ENCODE assay signal across 24 cellular contexts in genomic region chr10:130992802-130993523, GRCh38.
"Had no signal": no experiment of that assay in that cellular context is flagged by ENCODE, and none has a peak within 500 bp of the region (broad histone marks: within the 10 kb centered on the region; RNA-seq: fewer than 3 reads in every experiment).

No MANE protein-coding gene starts in this region.

- H3K9me3 Mint-ChIP-seq: type B pancreatic cell had no signal

- H3K9me3 ChIP-seq: lower lobe of right lung, prostate gland, stomach, tibial artery had no signal

- ATAC-seq: left colon; left ventricle myocardium superior; lower lobe of right lung; naive thymus-derived CD8-positive, alpha-beta T cell; right cardiac atrium had no signal

- H3K27ac Mint-ChIP-seq: immature natural killer cell; naive thymus-derived CD8-positive, alpha-beta T cell; type B pancreatic cell had no signal

- H3K4me1 Mint-ChIP-seq: immature natural killer cell had no signal

- DNase-seq: dermis blood vessel endothelial cell; effector memory CD4-positive, alpha-beta T cell; erythroblast; hypothalamus; immature natural killer cell; islet precursor cell; kidney glomerular epithelial cell; left colon; left ventricle myocardium superior; lower lobe of right lung; right cardiac atrium; spleen; stimulated activated CD4-positive, alpha-beta T cell treated with anti-CD3 and anti-CD28 coated beads, Interleukin-2, amount 100 ng/mL, for 48 hours; stimulated activated CD8-positive, alpha-beta memory T cell treated with anti-CD3 and anti-CD28 coated beads, Interleukin-4, amount 100 ng/mL, for 48 hours; stimulated activated naive CD4-positive, alpha-beta T cell; stomach; tibial artery had no signal

- H3K4me3 Mint-ChIP-seq: immature natural killer cell; naive thymus-derived CD8-positive, alpha-beta T cell; type B pancreatic cell had no signal

- H3K27ac ChIP-seq: coronary artery, lower lobe of right lung, prostate gland, skin epidermis, spleen, stomach, tibial artery had no signal

- H3K27me3 ChIP-seq: spleen, tibial artery had no signal

- H3K4me3 ChIP-seq: coronary artery, lower lobe of right lung, prostate gland, skin epidermis, spleen, stomach, tibial artery had no signal

- H3K4me1 ChIP-seq: lower lobe of right lung, prostate gland, spleen, stomach, tibial artery had no signal

- H3K36me3 ChIP-seq: lower lobe of right lung, prostate gland, spleen, stomach, tibial artery had no signal

- H3K36me3 Mint-ChIP-seq: immature natural killer cell; naive thymus-derived CD8-positive, alpha-beta T cell; type B pancreatic cell had no signal

- FAIRE-seq: frontal cortex, urothelium cell line had no signal
